8 cellular contexts compared by ENCODE assay signal in the genomic region with DNA sequence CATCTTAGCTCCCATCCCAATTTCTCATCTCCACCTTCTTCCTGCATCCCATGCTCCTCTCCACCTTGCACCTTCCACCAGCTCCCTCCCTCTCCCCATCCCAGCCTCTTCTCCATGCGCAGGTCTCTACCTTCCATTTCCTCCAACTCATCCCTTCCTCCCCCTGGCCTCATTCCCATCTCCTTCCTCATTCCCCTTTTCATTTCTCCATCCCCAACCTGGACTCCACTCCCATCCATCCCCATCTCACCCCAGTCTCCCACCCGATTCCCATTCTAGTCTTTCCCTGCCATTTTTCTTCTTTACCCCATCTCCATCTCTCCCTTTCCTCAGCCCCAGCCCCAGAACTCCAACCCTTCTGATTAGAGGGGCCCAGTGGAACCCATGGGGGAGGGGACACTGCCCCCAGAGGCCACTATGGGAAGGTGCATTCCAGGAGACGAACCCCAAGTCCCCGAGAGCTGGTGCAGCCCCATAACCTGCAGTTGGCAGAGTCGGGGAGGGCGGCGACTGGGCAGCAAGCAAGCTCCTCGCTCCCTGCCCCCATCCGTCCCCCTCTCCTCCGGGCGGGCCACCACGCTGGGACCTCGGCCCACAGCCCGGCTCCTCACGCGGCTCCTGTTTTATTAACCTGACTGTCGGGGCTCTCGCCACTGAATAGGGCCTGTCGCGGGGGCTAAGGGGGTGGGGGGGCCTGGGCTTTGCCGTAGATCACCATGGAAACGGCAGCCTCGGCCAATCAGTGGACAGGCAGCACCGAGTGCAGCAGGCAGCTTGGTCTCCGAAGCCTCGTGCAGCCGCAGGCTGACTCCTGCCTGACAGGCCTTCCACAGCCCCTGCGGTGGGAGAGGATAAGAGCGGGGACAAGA.
DNase-seq lines count a peak whose midpoint lies in the region; ATAC-seq and TF ChIP-seq lines count a peak whose summit lies in the region.

No MANE protein-coding gene starts in this region.

- 0% methylated on average over 5 of the region's 29 CpGs; no CpG with 5 or more reads in 1 of the 2 experiments for WGBS in IMR-90 (ENCODE audit: extremely low coverage in 2 of 2, insufficient read length in 1 of 2), 2 experiments
- WGBS in esophagus muscularis mucosa, result 13% methylated on average over 29 of the region's 29 CpGs
- WGBS in trophoblast cell (ENCODE audit: extremely low coverage, insufficient coverage, insufficient read length), result 100% methylated on average over 1 of the region's 29 CpGs

- H3K4me1 ChIP-seq in IMR-90 (ENCODE audit: control insufficient read depth, insufficient read depth, low read length), result no peaks in the 10 kb centered on the region
- peaks cover 15 to 33% (median 24%) of the 10 kb centered on the region in 4 donors for H3K4me1 ChIP-seq in esophagus muscularis mucosa
- peaks cover 0 to 1% of the 10 kb centered on the region in 2 experiments for H3K4me1 ChIP-seq in trophoblast cell (ENCODE audit: control insufficient read depth in 1 of 2, insufficient read depth in 2 of 2, low read length in 2 of 2)
- H3K4me1 ChIP-seq in vagina, result peaks cover 8% of the 10 kb centered on the region

- H2BK15ac ChIP-seq in IMR-90 (ENCODE audit: low read depth, low read length), result no peak overlapping the region

- H3K9ac ChIP-seq in IMR-90 (ENCODE audit: low read depth, low read length), result no peak overlapping the region
- H3K9ac ChIP-seq in trophoblast cell (ENCODE audit: low read length), result no peak overlapping the region

- H3K9me3 ChIP-seq in IMR-90 (ENCODE audit: control insufficient read depth, insufficient read depth, low read length) (no peaks in the 10 kb centered on the region), esophagus muscularis mucosa (no peaks in the 10 kb centered on the region), trophoblast cell (ENCODE audit: insufficient read depth, low read depth, low read length) (no peaks in the 10 kb centered on the region), vagina (no peaks in the 10 kb centered on the region)

- H3K18ac ChIP-seq in IMR-90 (ENCODE audit: low read depth, low read length) (no peak overlapping the region), trophoblast cell (ENCODE audit: low read length) (no peak overlapping the region)

- dilution Hi-C loops in IMR-90 (cut with HindIII; ENCODE audit: low sequenced_read_pairs, unreplicated experiment), result no loop called here

- H4K8ac ChIP-seq in IMR-90 (ENCODE audit: low read depth in 2 of 2, low read length in 2 of 2) (no peak overlapping the region), trophoblast cell (ENCODE audit: low read depth, low read length) (no peak overlapping the region)

- H2BK12ac ChIP-seq in trophoblast cell (ENCODE audit: low read length), result no peak overlapping the region

- H3K27ac ChIP-seq in IMR-90 (ENCODE audit: insufficient read depth, low read length) (no peak overlapping the region), esophagus muscularis mucosa (replicated peaks in 1 of 4) (no peak overlapping the region), trophoblast cell (ENCODE audit: low read depth, low read length) (no peak overlapping the region), vagina (no peak overlapping the region)

- no peaks in the 10 kb centered on the region for H3K4me1 Mint-ChIP-seq in activated CD4-positive, alpha-beta memory T cell treated with anti-CD3 and anti-CD28 coated beads for 36 hours (ENCODE audit: low read depth)

- H4K12ac ChIP-seq in trophoblast cell (ENCODE audit: low read depth, low read length), result no peak overlapping the region

- H3K9me1 ChIP-seq in IMR-90 (ENCODE audit: insufficient read depth, low read length), result no peaks in the 10 kb centered on the region

- H3K27me3 ChIP-seq in IMR-90 (ENCODE audit: control insufficient read depth, insufficient read depth, low read length) (peaks cover 81% of the 10 kb centered on the region), esophagus muscularis mucosa (peaks cover 0 to 71% (median 3%) of the 10 kb centered on the region in 4 donors), trophoblast cell (ENCODE audit: insufficient read depth, low read length) (no peaks in the 10 kb centered on the region), vagina (no peaks in the 10 kb centered on the region)

- TF ChIP-seq EP300 in esophagus muscularis mucosa (IDR thresholded peaks at IDR 0.05), result no peak

- H2BK5ac ChIP-seq in IMR-90 (ENCODE audit: low read depth, low read length, poor library complexity, severe bottlenecking), result no peak overlapping the region
- H2BK5ac ChIP-seq in trophoblast cell (ENCODE audit: low read depth, low read length, poor library complexity), result no peak overlapping the region

- H3K14ac ChIP-seq in IMR-90 (replicated peaks; ENCODE audit: low read depth, low read length) (no peak overlapping the region), trophoblast cell (ENCODE audit: low read length) (no peak overlapping the region)

- H3K4me2 ChIP-seq in IMR-90 (ENCODE audit: low read depth, low read length) (no peak overlapping the region; the same call in 1 of the 2 replicates), trophoblast cell (ENCODE audit: low read length) (peak overlapping the region; percentile 39)

- POLR2A ChIA-PET in IMR-90 (lab: Charles Lee; ENCODE audit: unreplicated experiment), result no interaction called here
- POLR2A ChIA-PET in activated CD4-positive, alpha-beta memory T cell treated with anti-CD3 and anti-CD28 coated beads for 36 hours (lab: Charles Lee), result no interaction called here

- no peaks in the 10 kb centered on the region for H3K36me3 Mint-ChIP-seq in activated CD4-positive, alpha-beta memory T cell treated with anti-CD3 and anti-CD28 coated beads for 36 hours

- H3K23ac ChIP-seq in IMR-90 (ENCODE audit: low read depth, low read length), result no peak overlapping the region
- H3K23ac ChIP-seq in trophoblast cell (ENCODE audit: low read length), result no peak overlapping the region

- H4K5ac ChIP-seq in IMR-90 (ENCODE audit: low read depth, low read length), result no peak overlapping the region

- H3K79me1 ChIP-seq in IMR-90 (ENCODE audit: low read depth in 1 of 2, low read length in 2 of 2) (no peaks in the 10 kb centered on the region), trophoblast cell (ENCODE audit: low read length) (no peaks in the 10 kb centered on the region)

- H3K36me3 ChIP-seq in IMR-90 (ENCODE audit: control insufficient read depth, insufficient read depth, low read length) (no peaks in the 10 kb centered on the region), esophagus muscularis mucosa (peaks cover 0 to 7% (median 0%) of the 10 kb centered on the region in 4 donors), trophoblast cell (ENCODE audit: control insufficient read depth in 1 of 2, insufficient read depth in 2 of 2, low read length in 2 of 2) (no peaks in the 10 kb centered on the region), vagina (no peaks in the 10 kb centered on the region)

- no peak overlapping the region for H3K4me3 Mint-ChIP-seq in activated CD4-positive, alpha-beta memory T cell treated with anti-CD3 and anti-CD28 coated beads for 36 hours

- intact Hi-C loops in IMR-90 (cut with micrococcal nuclease) (loop anchor here (5.0 kb wide), 1 partner anchor 109 kb away; no protein-coding TSS in a partner anchor), esophagus muscularis mucosa (cut with DNase I) (loop anchor here (10.0 kb wide), 1 partner anchor 107 kb away; no protein-coding TSS in a partner anchor), vagina (cut with DNase I) (loop anchor here (2.0 kb wide), 1 partner anchor 37 kb away; no protein-coding TSS in a partner anchor)
- intact Hi-C loops in activated CD4-positive, alpha-beta memory T cell treated with anti-CD3 and anti-CD28 coated beads for 36 hours (cut with micrococcal nuclease), result loop anchor here (2.0 kb wide), 2 partner anchors 109 to 119 kb away; no protein-coding TSS in a partner anchor

- H3K4ac ChIP-seq in IMR-90 (ENCODE audit: low read depth, low read length) (no peak overlapping the region), trophoblast cell (ENCODE audit: low read depth, low read length) (no peak overlapping the region)

- TF ChIP-seq CTCF in AG10803 (conservative IDR thresholded peaks at IDR 0.05; ENCODE audit: low read length) (peak; percentile 55), IMR-90 (conservative IDR thresholded peaks at IDR 0.05; ENCODE audit: low read depth, low read length) (peak; percentile 42), esophagus muscularis mucosa (IDR thresholded peaks at IDR 0.05) (peak; percentile 5 to 54 (median 6)), vagina (IDR thresholded peaks at IDR 0.05) (no peak)

- no peak overlapping the region for H3K27ac Mint-ChIP-seq in activated CD4-positive, alpha-beta memory T cell treated with anti-CD3 and anti-CD28 coated beads for 36 hours

- H3K4me3 ChIP-seq in AG10803 (ENCODE audit: low read length) (no peak overlapping the region), IMR-90 (ENCODE audit: insufficient read depth, low read depth, low read length) (no peak overlapping the region), esophagus muscularis mucosa (peak overlapping the region in 1 of 4 donors; percentile 7), trophoblast cell (ENCODE audit: low read depth, low read length) (no peak overlapping the region), vagina (no peak overlapping the region)

- peaks cover 42% of the 10 kb centered on the region for H3K27me3 Mint-ChIP-seq in activated CD4-positive, alpha-beta memory T cell treated with anti-CD3 and anti-CD28 coated beads for 36 hours

- H2BK120ac ChIP-seq in IMR-90 (ENCODE audit: low read depth, low read length) (no peak overlapping the region), trophoblast cell (ENCODE audit: insufficient read depth, low read length, poor library complexity) (no peak overlapping the region)

- no TSS peak for BruUV-seq in IMR-90 (replicated peaks; lab: Mats Ljungman, UMichigan)

- no peak overlapping the region for H2AK5ac ChIP-seq in IMR-90 (ENCODE audit: low read depth, low read length)
- no peak overlapping the region for H2AK5ac ChIP-seq in trophoblast cell (ENCODE audit: low read length)

- no peaks in the 10 kb centered on the region for H3K79me2 ChIP-seq in trophoblast cell (ENCODE audit: control insufficient read depth, insufficient read depth, low read length, poor library complexity)

- DNase-seq in AG10803 (ENCODE audit: low read depth) (no peak), IMR-90 (no peak), esophagus muscularis mucosa (ENCODE audit: extremely low spot score) (no peak), trophoblast cell (no peak), KG1 (lab: John Stamatoyannopoulos, UW) (no peak), vagina (ENCODE audit: extremely low spot score in 2 of 2) (no peak)
- DNase-seq in activated CD4-positive, alpha-beta memory T cell treated with anti-CD3 and anti-CD28 coated beads for 36 hours, result peak; percentile 31

- no peak overlapping the region for H2BK20ac ChIP-seq in IMR-90 (ENCODE audit: low read depth, low read length)

- CTCF ChIA-PET in IMR-90 (lab: Yijun Ruan, JAX), result interaction anchor here (1.0 kb wide), 1 partner anchor 9 kb away, joined by 3 read pairs; no protein-coding TSS in a partner anchor
- CTCF ChIA-PET in activated CD4-positive, alpha-beta memory T cell treated with anti-CD3 and anti-CD28 coated beads for 36 hours (lab: Charles Lee), result interaction anchor here (0.6 to 8.0 kb wide), 15 partner anchors 9 to 157 kb away, joined by 3 to 93 read pairs (median 5); no protein-coding TSS in a partner anchor

- H4K91ac ChIP-seq in IMR-90 (ENCODE audit: insufficient read depth, low read depth, low read length) (no peak overlapping the region), trophoblast cell (ENCODE audit: low read depth, low read length) (no peak overlapping the region)

- H2AFZ ChIP-seq in IMR-90 (replicated peaks; ENCODE audit: low read length, poor library complexity) (peak overlapping the region; percentile 35), trophoblast cell (ENCODE audit: insufficient read depth, low read length, poor library complexity) (no peak overlapping the region)

- H2AK9ac ChIP-seq in IMR-90 (replicated peaks; ENCODE audit: low read depth, low read length, poor library complexity), result no peak overlapping the region

- H3K56ac ChIP-seq in IMR-90 (ENCODE audit: extremely low read depth, insufficient read depth, low read length), result no peak overlapping the region

- ATAC-seq in GM18505 (IDR thresholded peaks at IDR 0.05; ENCODE audit: unreplicated experiment) (peak; percentile 78), IMR-90 (ENCODE audit: low read depth) (0 out of 2 replicates have a peak, but pooled peaks have one; percentile 24)

- no peak for TF ChIP-seq POLR2A in GM18505 (IDR thresholded peaks at IDR 0.05; ENCODE audit: borderline replicate concordance, extremely low read depth, insufficient read depth, insufficient read length)
- TF ChIP-seq POLR2A in IMR-90 (IDR thresholded peaks at IDR 0.05; ENCODE audit: low read depth, low read length), result no peak
- TF ChIP-seq POLR2A in esophagus muscularis mucosa (IDR thresholded peaks at IDR 0.05; ENCODE audit: low read depth), result no peak
- TF ChIP-seq POLR2A in vagina (IDR thresholded peaks at IDR 0.05), result no peak

- in situ Hi-C loops in IMR-90 (cut with MboI; ENCODE audit: low sequenced_read_pairs), result no loop called here

- no peak; the same call in 1 of the 2 replicates for TF ChIP-seq RAD21 in IMR-90 (IDR thresholded peaks at IDR 0.05; ENCODE audit: low read length)

- H3K9me3 Mint-ChIP-seq in activated CD4-positive, alpha-beta memory T cell treated with anti-CD3 and anti-CD28 coated beads for 36 hours, result no peaks in the 10 kb centered on the region

- no peaks in the 10 kb centered on the region for H4K20me1 ChIP-seq in IMR-90 (ENCODE audit: insufficient read depth, low read length)

Comparison
In these comparisons a context has a peak if more than half of its experiments do, and no peak if none do; other contexts are left out.
1. CTCF ChIP-seq: peak in AG10803 (single experiment), IMR-90 (single experiment) and esophagus muscularis mucosa (3 of 3); none in vagina (0 of 3).